Comparison of ENCODE assay signal across 24 cellular contexts in genomic region chr11:131916633-131917032, GRCh38.
DNase-seq lines count a peak whose midpoint lies in the region; ATAC-seq and TF ChIP-seq lines count a peak whose summit lies in the region.
"Had no signal": no experiment of that assay in that cellular context is flagged by ENCODE, and none has a peak within 500 bp of the region (broad histone marks: within the 10 kb centered on the region; RNA-seq: fewer than 3 reads in every experiment).

No MANE protein-coding gene starts in this region.

- H3K27me3 ChIP-seq in right atrium auricular region: no peaks in the 10 kb centered on the region
- H3K27me3 ChIP-seq: Peyer's patch, SJCRH30 had no signal

- no peak for DNase-seq in left ventricle myocardium superior
- no peak for DNase-seq in right atrium auricular region (ENCODE audit: low spot score)
- DNase-seq in islet precursor cell: peak; percentile 73
- no peak for DNase-seq in activated naive CD4-positive, alpha-beta T cell treated with anti-CD3 and anti-CD28 coated beads, Interleukin-2, amount 50 U/mL, for 72 hours (ENCODE audit: low spot score in 2 of 2)
- DNase-seq in hypothalamus (lab: John Stamatoyannopoulos, UW): no peak
- DNase-seq: 8988T; Calu3; CD8-positive, alpha-beta memory T cell; DMS153; GDM1; HCEC 1CT; Karpas-422; NCI-H1417; NCI-H1694 treated with DMSO at 0.1 percent for 48 hours; NCI-H2081 treated with DMSO at 0.1 percent for 48 hours; NCI-H2171 treated with DMSO at 0.1 percent for 48 hours; NCI-H524 treated with DMSO at 0.1 percent for 48 hours; NCI-H82; Peyer's patch had no signal

- peak overlapping the region; percentile 41 to 89 (median 47) for H3K27ac Mint-ChIP-seq in nephron
- H3K27ac Mint-ChIP-seq in activated naive CD4-positive, alpha-beta T cell treated with anti-CD3 and anti-CD28 coated beads, Interleukin-2, amount 50 U/mL, for 72 hours: no peak overlapping the region
- H3K27ac Mint-ChIP-seq: CD8-positive, alpha-beta memory T cell; GM23338 had no signal

- no peaks in the 10 kb centered on the region for H3K36me3 ChIP-seq in right atrium auricular region
- H3K36me3 ChIP-seq: Peyer's patch, SJCRH30 had no signal

- H3K4me1 ChIP-seq in right atrium auricular region: peaks cover 0 to 18% of the 10 kb centered on the region in 2 donors
- H3K4me1 ChIP-seq: Peyer's patch, SJCRH30 had no signal

- peaks cover 33% of the 10 kb centered on the region for H3K27me3 Mint-ChIP-seq in nephron (ENCODE audit: low read depth)

- peaks cover 29% of the 10 kb centered on the region for H3K4me1 Mint-ChIP-seq in nephron
- H3K4me1 Mint-ChIP-seq: CD8-positive, alpha-beta memory T cell had no signal

- H3K9me3 Mint-ChIP-seq in nephron: no peaks in the 10 kb centered on the region
- no peaks in the 10 kb centered on the region for H3K9me3 Mint-ChIP-seq in activated naive CD4-positive, alpha-beta T cell treated with anti-CD3 and anti-CD28 coated beads, Interleukin-2, amount 50 U/mL, for 72 hours
- H3K9me3 Mint-ChIP-seq: GM23338 had no signal

- TF ChIP-seq CTCF in right atrium auricular region (IDR thresholded peaks at IDR 0.05) (no peak), nephron (IDR thresholded peaks at IDR 0.05; ENCODE audit: unreplicated experiment in 3 of 3) (no peak)

- intact Hi-C loops in left ventricle myocardium superior (cut with micrococcal nuclease): no loop called here

- H3K27ac ChIP-seq in right atrium auricular region: no peak overlapping the region
- H3K27ac ChIP-seq: C4-2B, Peyer's patch, SJCRH30 had no signal

- H3K9me3 ChIP-seq in right atrium auricular region: no peaks in the 10 kb centered on the region
- H3K9me3 ChIP-seq: Peyer's patch, SJCRH30 had no signal

- H3K4me3 ChIP-seq in right atrium auricular region: no peak overlapping the region
- H3K4me3 ChIP-seq: GM23338, Peyer's patch, SJCRH30 had no signal

- peak overlapping the region in 1 of 3 experiments; percentile 1 for H3K4me3 Mint-ChIP-seq in nephron
- H3K4me3 Mint-ChIP-seq: CD8-positive, alpha-beta memory T cell; GM23338 had no signal

- peak; percentile 42 for ATAC-seq in left ventricle myocardium superior
- no peak for ATAC-seq in activated naive CD4-positive, alpha-beta T cell treated with anti-CD3 and anti-CD28 coated beads, Interleukin-2, amount 50 U/mL, for 72 hours
- no peak for ATAC-seq in activated CD4-positive, CD25-positive, alpha-beta regulatory T cell treated with anti-CD3 and anti-CD28 coated beads, Interleukin-2, amount 50 U/mL, for 24 hours

- no peaks in the 10 kb centered on the region for H3K36me3 Mint-ChIP-seq in nephron (ENCODE audit: low read depth)
- H3K36me3 Mint-ChIP-seq in activated naive CD4-positive, alpha-beta T cell treated with anti-CD3 and anti-CD28 coated beads, Interleukin-2, amount 50 U/mL, for 72 hours: no peaks in the 10 kb centered on the region
- H3K36me3 Mint-ChIP-seq: CD8-positive, alpha-beta memory T cell had no signal

Comparison
In these comparisons a context has a peak if more than half of its experiments do, and no peak if none do; other contexts are left out.
1. H3K27ac Mint-ChIP-seq: peak in nephron (3 of 3); none in activated naive CD4-positive, alpha-beta T cell treated with anti-CD3 and anti-CD28 coated beads, Interleukin-2, amount 50 U/mL, for 72 hours (0 of 2).